In genomic region chr19:8457209-8457608, GRCh38 we compare ENCODE assay signal across 1 cellular context.
TF ChIP-seq lines count a peak whose summit lies in the region.

No MANE protein-coding gene starts in this region.

TF ChIP-seq in A549, 52 proteins besides CTCF, POLR2A, EP300 and RAD21 (continued from another document):
- TF ChIP-seq KDM5A (IDR thresholded peaks at IDR 0.05): no peak
- no peak for TF ChIP-seq HOXB5 (CRISPR knock-in tag; IDR thresholded peaks at IDR 0.05)
- TF ChIP-seq NPAS2 (CRISPR knock-in tag; IDR thresholded peaks at IDR 0.05; ENCODE audit: borderline replicate concordance): no peak
- no peak for TF ChIP-seq GATA3 (IDR thresholded peaks at IDR 0.05; ENCODE audit: borderline replicate concordance)
- TF ChIP-seq JUN (IDR thresholded peaks at IDR 0.05): no peak
- no peak for TF ChIP-seq ZC3H11A (IDR thresholded peaks at IDR 0.05)
- no peak for TF ChIP-seq ZFP36 (IDR thresholded peaks at IDR 0.05; ENCODE audit: borderline replicate concordance, partially characterized antibody)
- no peak for TF ChIP-seq ELK1 (IDR thresholded peaks at IDR 0.05; ENCODE audit: low read depth, low read length)
- TF ChIP-seq TP53 (CRISPR knock-in tag; IDR thresholded peaks at IDR 0.05): no peak
- no peak for TF ChIP-seq FOSL2 (IDR thresholded peaks at IDR 0.05)
- no peak for TF ChIP-seq FOSL2 (CRISPR knock-in tag; IDR thresholded peaks at IDR 0.05)
- no peak for TF ChIP-seq CHD2 (IDR thresholded peaks at IDR 0.05; ENCODE audit: low read length, partially characterized antibody)
